13 cellular contexts compared by ENCODE assay signal in the genomic region with DNA sequence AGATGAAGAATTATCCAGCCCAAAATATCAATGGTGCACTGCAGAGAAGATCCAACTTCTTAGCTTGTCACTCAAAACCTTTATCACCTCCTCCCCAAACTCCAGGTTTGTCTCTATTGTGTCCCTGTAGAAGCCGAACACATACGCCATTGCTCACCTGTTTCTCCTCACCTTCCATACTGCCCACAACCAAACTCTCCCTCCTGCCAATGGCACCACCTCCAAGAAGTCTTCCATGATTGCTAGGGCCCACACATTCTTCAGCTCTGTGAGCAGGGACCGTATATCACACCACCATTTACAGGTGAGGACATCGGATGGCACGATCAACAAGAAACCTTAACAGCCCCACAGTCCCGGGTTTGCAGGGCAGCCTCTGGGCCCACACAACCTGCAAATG. TPM values are rescaled to one million over a fixed set of nuclear protein-coding genes. Genes with fewer than 3 reads are reported as not detected.
DNase-seq lines count a peak whose midpoint lies in the region; ATAC-seq and TF ChIP-seq lines count a peak whose summit lies in the region.
"Had no signal": no experiment of that assay in that cellular context is flagged by ENCODE, and none has a peak within 500 bp of the region (broad histone marks: within the 10 kb centered on the region; RNA-seq: fewer than 3 reads in every experiment).

No MANE protein-coding gene starts in this region.

- peak overlapping the region; percentile 55 for H3K4me3 ChIP-seq in left ventricle myocardium inferior
- H3K4me3 ChIP-seq in mucosa of rectum (ENCODE audit: low read length in 2 of 2) = peak overlapping the region; percentile 6 to 79

- intact Hi-C loops in left ventricle myocardium inferior (cut with micrococcal nuclease) (no loop called here), left cardiac atrium (cut with DNase I) (no loop called here)

- no peaks in the 10 kb centered on the region for H3K9me3 Mint-ChIP-seq in activated T-helper 17 cell treated with anti-CD3 and anti-CD28 coated beads, Interleukin-2, amount 50 U/mL, for 72 hours

- H3K36me3 ChIP-seq in left ventricle myocardium inferior (no peaks in the 10 kb centered on the region), mucosa of rectum (ENCODE audit: control insufficient read depth in 2 of 2, insufficient read depth in 2 of 2, low read length in 2 of 2) (no peaks in the 10 kb centered on the region)

- H3K27ac ChIP-seq in left ventricle myocardium inferior (replicated peaks) (no peak overlapping the region), mucosa of rectum (ENCODE audit: low read depth in 2 of 2, low read length in 2 of 2) (peak overlapping the region; percentile 49 to 88)
- H3K27ac ChIP-seq: epithelial cell of prostate had no signal

- H3K4me1 ChIP-seq in left ventricle myocardium inferior = peaks cover 21% of the 10 kb centered on the region
- peaks cover under 1 to 22% of the 10 kb centered on the region in 2 donors for H3K4me1 ChIP-seq in mucosa of rectum (ENCODE audit: control insufficient read depth in 2 of 2, insufficient read depth in 2 of 2, low read length in 2 of 2)

- peaks cover 44% of the 10 kb centered on the region for H3K4me1 Mint-ChIP-seq in activated T-helper 17 cell treated with anti-CD3 and anti-CD28 coated beads, Interleukin-2, amount 50 U/mL, for 72 hours

- no peak for DNase-seq in left ventricle myocardium inferior
- DNase-seq in left cardiac atrium = no peak
- DNase-seq in NCI-H1417 (lab: John Stamatoyannopoulos, UW) = no peak
- no peak for DNase-seq in HuH-7.5 (ENCODE audit: low spot score)
- no peak for DNase-seq in AG08395 (ENCODE audit: low spot score)
- DNase-seq: H7, hypothalamus, NCI-H510A treated with DMSO at 0.1 percent for 48 hours, SIG-M5 had no signal

- H3K9ac ChIP-seq in mucosa of rectum (ENCODE audit: low read depth in 1 of 2, low read length in 2 of 2) = peak overlapping the region in 1 of 2 donors; percentile 50

- H3K9me3 ChIP-seq in left ventricle myocardium inferior (replicated peaks) (no peaks in the 10 kb centered on the region), mucosa of rectum (ENCODE audit: control insufficient read depth in 2 of 2, low read length in 2 of 2) (no peaks in the 10 kb centered on the region)

- TF ChIP-seq CTCF in left ventricle myocardium inferior (IDR thresholded peaks at IDR 0.05; ENCODE audit: borderline replicate concordance) = no peak

- H3K36me3 Mint-ChIP-seq in activated T-helper 17 cell treated with anti-CD3 and anti-CD28 coated beads, Interleukin-2, amount 50 U/mL, for 72 hours (ENCODE audit: low read depth) = peaks cover 69% of the 10 kb centered on the region

- H3K27me3 ChIP-seq in left ventricle myocardium inferior (ENCODE audit: low read depth) = peaks cover 32% of the 10 kb centered on the region
- H3K27me3 ChIP-seq in mucosa of rectum (ENCODE audit: control insufficient read depth in 2 of 2, insufficient read depth in 2 of 2, low read length in 2 of 2) = no peaks in the 10 kb centered on the region

- H3K27ac Mint-ChIP-seq in activated T-helper 17 cell treated with anti-CD3 and anti-CD28 coated beads, Interleukin-2, amount 50 U/mL, for 72 hours = peak overlapping the region; percentile 50

- ATAC-seq in left cardiac atrium (no peak), GM18858 (IDR thresholded peaks at IDR 0.05; ENCODE audit: unreplicated experiment) (no peak)
- no peak for ATAC-seq in activated T-helper 17 cell treated with anti-CD3 and anti-CD28 coated beads, Interleukin-2, amount 50 U/mL, for 72 hours (replicated peaks)

- H3K4me3 Mint-ChIP-seq in activated T-helper 17 cell treated with anti-CD3 and anti-CD28 coated beads, Interleukin-2, amount 50 U/mL, for 72 hours = peak overlapping the region; percentile 85

- no peaks in the 10 kb centered on the region for H3K27me3 Mint-ChIP-seq in activated T-helper 17 cell treated with anti-CD3 and anti-CD28 coated beads, Interleukin-2, amount 50 U/mL, for 72 hours

RNA-seq across cellular contexts. Expression of gene LAPTM5, which starts 2.2 kb away (rescaled TPM):
- 18.8 TPM for total RNA-seq in left ventricle myocardium inferior
- 10 to 100 TPM; 44.7 to 68.1 TPM for total RNA-seq in left cardiac atrium
- 100 to 1,000 TPM; 316 to 333 TPM for total RNA-seq in activated T-helper 17 cell treated with anti-CD3 and anti-CD28 coated beads, Interleukin-2, amount 50 U/mL, for 72 hours

RNA-seq across cellular contexts. Expression of gene MATN1, which starts 31.9 kb away (rescaled TPM):
- total RNA-seq in left ventricle myocardium inferior (not detected), left cardiac atrium (not detected)
- total RNA-seq in activated T-helper 17 cell treated with anti-CD3 and anti-CD28 coated beads, Interleukin-2, amount 50 U/mL, for 72 hours = under 1 TPM; 0.26 to 0.52 TPM

Comparison
In these comparisons a context has a peak if more than half of its experiments do, and no peak if none do; other contexts are left out.
1. RNA of gene LAPTM5, which starts 2.2 kb away (total RNA-seq): 316 to 333 TPM in activated T-helper 17 cell treated with anti-CD3 and anti-CD28 coated beads, Interleukin-2, amount 50 U/mL, for 72 hours; 44.7 to 68.1 TPM in left cardiac atrium and 18.8 TPM in left ventricle myocardium inferior (single experiment); every median in the first group is over 4 times any median in the second.